ENCODE assay signal across 29 cellular contexts in the genomic region with DNA sequence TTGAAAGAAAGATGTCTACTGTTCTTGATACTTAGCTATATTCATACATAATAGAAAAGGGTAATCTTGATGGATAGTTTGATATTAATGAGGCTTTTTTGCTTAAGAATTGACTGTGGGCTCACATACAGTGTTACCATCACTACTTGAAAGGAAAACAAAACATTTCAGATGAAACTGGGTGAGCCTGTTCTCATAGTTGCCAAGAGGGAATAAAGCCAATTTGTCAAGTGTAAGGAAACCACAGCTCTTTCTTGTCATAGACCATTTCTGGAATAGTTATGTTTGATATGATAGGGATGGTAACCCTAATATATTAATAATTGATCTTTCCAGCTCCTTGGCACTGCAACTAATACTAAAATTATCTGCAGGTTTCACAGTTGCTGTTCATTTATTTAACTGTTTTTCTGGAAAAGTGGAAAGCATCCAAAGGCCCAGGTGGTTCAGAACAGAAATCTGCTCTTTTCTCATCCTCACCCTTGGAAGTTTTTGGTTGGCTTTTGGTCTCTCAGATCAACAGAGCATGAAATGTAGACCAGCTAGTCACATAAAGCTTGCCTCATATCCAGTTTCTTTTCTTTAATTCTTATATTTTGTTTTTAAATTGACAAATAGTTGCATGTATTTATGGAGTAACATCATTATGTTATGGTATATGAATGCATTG. TPM values are rescaled to one million over a fixed set of nuclear protein-coding genes. Genes with fewer than 3 reads are reported as not detected.
DNase-seq lines count a peak whose midpoint lies in the region; ATAC-seq, FAIRE-seq and TF ChIP-seq lines count a peak whose summit lies in the region.
"Had no signal": no experiment of that assay in that cellular context is flagged by ENCODE, and none has a peak within 500 bp of the region (broad histone marks: within the 10 kb centered on the region; RNA-seq: fewer than 3 reads in every experiment).

No MANE protein-coding gene starts in this region.

- H3K4me3 ChIP-seq in DND-41 (ENCODE audit: low read depth in 1 of 2, low read length in 2 of 2), result no peak overlapping the region
- no peak overlapping the region for H3K4me3 ChIP-seq in PC-3 (ENCODE audit: low read length)
- H3K4me3 ChIP-seq: ascending aorta, right lobe of liver, SK-N-MC had no signal

- H3K79me2 ChIP-seq in DND-41 (ENCODE audit: insufficient read depth, low read length) (peaks cover 98% of the 10 kb centered on the region), PC-3 (ENCODE audit: low read length) (peaks cover 88% of the 10 kb centered on the region)

- H3K4me2 ChIP-seq in DND-41 (ENCODE audit: insufficient read depth, low read length) (0 out of 2 replicates have a peak overlapping the region, but pooled peaks have one; percentile 5), PC-3 (ENCODE audit: low read length) (no peak overlapping the region)

- H3K4me1 ChIP-seq in DND-41 (ENCODE audit: insufficient read depth, low read length) (peaks cover 41% of the 10 kb centered on the region), PC-3 (ENCODE audit: insufficient read depth, low read length) (peaks cover 14% of the 10 kb centered on the region)

- H3F3A ChIP-seq in PC-3 (ENCODE audit: low read length, unreplicated experiment), result no peaks in the 10 kb centered on the region

- DNase-seq in DND-41 (no peak), PC-3 (peak; percentile 30), pons (ENCODE audit: low spot score) (peak; percentile 28), RPMI8226 (no peak), SIG-M5 treated with dmso at 0.1 percent for 504 hours (lab: John Stamatoyannopoulos, UW; ENCODE audit: unreplicated experiment) (no peak), NCI-H128 (lab: John Stamatoyannopoulos, UW; ENCODE audit: unreplicated experiment) (no peak)
- DNase-seq: ACHN; activated CD4-positive, CD25-positive, alpha-beta regulatory T cell; activated CD8-positive, alpha-beta memory T cell treated with anti-CD3 and anti-CD28 coated beads for 24 hours; activated naive CD4-positive, alpha-beta T cell treated with anti-CD3 and anti-CD28 coated beads, Interleukin-2, amount 10 ng/mL, durations not matched to agents 7 days and 5 days; activated T-cell treated with anti-CD3 and anti-CD28 coated beads, Interleukin-2, amount 50 U/mL, for 72 hours; cortex of kidney; GDM1; H7; IMR-90; MM.1S; natural killer cell; NCI-H1930; NCI-H446 treated with DMSO at 0.1 percent for 48 hours; NK-92 treated with Interleukin-12 subunit alpha and Interleukin-12 subunit beta, amount 100 ng/mL, for 24 hours; right lobe of liver had no signal

- no peaks in the 10 kb centered on the region for H3K9me2 ChIP-seq in PC-3 (replicated peaks; ENCODE audit: low read length)

- TF ChIP-seq CTCF in DND-41 (IDR thresholded peaks at IDR 0.05; ENCODE audit: borderline replicate concordance, extremely low read depth, low read length, poor library complexity, severe bottlenecking) (no peak), PC-3 (conservative IDR thresholded peaks at IDR 0.05; ENCODE audit: low read depth, low read length) (no peak)

- no peak overlapping the region for H3K9ac ChIP-seq in DND-41 (ENCODE audit: low read depth, low read length)
- no peak overlapping the region for H3K9ac ChIP-seq in PC-3 (ENCODE audit: low read length)

- no TSS peak for BruUV-seq in PC-3 (replicated peaks; lab: Mats Ljungman, UMichigan)

- H2AFZ ChIP-seq in DND-41 (ENCODE audit: low read depth, low read length) (no peak overlapping the region), PC-3 (ENCODE audit: low read length) (no peak overlapping the region)

- H3K36me3 ChIP-seq in DND-41 (ENCODE audit: insufficient read depth, low read length), result peaks cover 69% of the 10 kb centered on the region
- peaks cover 7% of the 10 kb centered on the region for H3K36me3 ChIP-seq in PC-3 (ENCODE audit: low read depth, low read length)
- H3K36me3 ChIP-seq: ascending aorta, right lobe of liver had no signal

- peaks cover 55% of the 10 kb centered on the region for H4K20me1 ChIP-seq in DND-41 (ENCODE audit: insufficient read depth, low read length)
- 0 out of 2 replicates have a peak, but pooled peaks cover 8% of the 10 kb centered on the region for H4K20me1 ChIP-seq in PC-3 (ENCODE audit: low read length)

- no peak overlapping the region for H3K27ac ChIP-seq in DND-41 (ENCODE audit: low read length)
- no peak overlapping the region for H3K27ac ChIP-seq in PC-3 (ENCODE audit: low read length)
- H3K27ac ChIP-seq: C4-2B, right lobe of liver, SK-N-MC had no signal

- no peak for ATAC-seq in DND-41 (ENCODE audit: insufficient read depth, low read depth)
- no peak for ATAC-seq in PC-3
- no peak for ATAC-seq in HG03135 (IDR thresholded peaks at IDR 0.05; ENCODE audit: unreplicated experiment)
- ATAC-seq: activated T-cell treated with anti-CD3 and anti-CD28 coated beads, Interleukin-2, amount 50 U/mL, for 72 hours; natural killer cell; right lobe of liver had no signal

- POLR2A ChIA-PET in PC-3 (lab: Charles Lee; ENCODE audit: unreplicated experiment), result interaction anchor here (0.6 kb wide), 2 partner anchors 19 to 91 kb away, joined by 3 to 24 read pairs; no protein-coding TSS in a partner anchor

- FAIRE-seq in colon (lab: Jason Lieb, UNC), result peak; percentile 5
- FAIRE-seq: D721Med, endothelial cell of umbilical vein, RCC 7860 had no signal

- CTCF ChIA-PET in PC-3 (lab: Charles Lee), result interaction anchor here (0.5 kb wide), 1 partner anchor 58 kb away, joined by 4 read pairs; no protein-coding TSS in a partner anchor

- H3K27me3 ChIP-seq in DND-41 (ENCODE audit: insufficient read depth, low read length, poor library complexity) (no peaks in the 10 kb centered on the region), PC-3 (ENCODE audit: low read length) (no peaks in the 10 kb centered on the region)
- H3K27me3 ChIP-seq: ascending aorta, right lobe of liver had no signal

- intact Hi-C loops in PC-3 (cut with micrococcal nuclease), result loop anchor here (5.0 to 10.0 kb wide), 3 partner anchors 49 to 243 kb away; a partner anchor contains a TSS

- H3K9me3 ChIP-seq in DND-41 (ENCODE audit: insufficient read depth, low read length, severe bottlenecking) (no peaks in the 10 kb centered on the region), PC-3 (ENCODE audit: low read length) (no peaks in the 10 kb centered on the region)
- H3K9me3 ChIP-seq: ascending aorta, right lobe of liver had no signal

RNA-seq across cellular contexts. Expression of a gene that starts 43.2 kb away (rescaled TPM):
- 14.7 and 25.9 TPM in 2 replicates for total RNA-seq in PC-3 (2014; rRNA removed)

Comparison
In these comparisons a context has a peak if more than half of its experiments do, and no peak if none do; other contexts are left out.
1. DNase-seq: peak in PC-3 (single experiment) and pons (single experiment); none in DND-41 (single experiment), RPMI8226 (single experiment), SIG-M5 treated with dmso at 0.1 percent for 504 hours (single experiment) and NCI-H128 (single experiment).